Comparison of ENCODE assay signal across 9 cellular contexts in the genomic region with DNA sequence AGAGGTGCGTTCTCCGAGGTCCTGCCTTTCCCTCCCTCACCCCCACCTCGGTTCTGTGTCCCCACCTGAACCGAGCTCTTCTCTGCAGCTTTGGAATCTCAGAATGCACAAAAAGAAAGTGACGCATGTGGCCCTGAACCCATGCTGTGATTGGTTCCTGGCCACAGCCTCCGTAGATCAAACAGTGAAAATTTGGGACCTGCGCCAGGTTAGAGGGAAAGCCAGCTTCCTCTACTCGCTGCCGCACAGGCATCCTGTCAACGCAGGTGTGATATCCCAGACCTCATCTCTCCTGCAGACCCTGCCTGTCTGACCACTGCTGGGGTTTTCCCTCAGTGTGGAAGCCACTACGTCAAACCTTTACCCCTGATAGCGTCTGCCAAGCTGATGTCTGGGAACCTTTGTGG. TPM values are rescaled to one million over a fixed set of nuclear protein-coding genes. Genes with fewer than 3 reads are reported as not detected.
DNase-seq lines count a peak whose midpoint lies in the region; ATAC-seq and TF ChIP-seq lines count a peak whose summit lies in the region.
"Had no signal": no experiment of that assay in that cellular context is flagged by ENCODE, and none has a peak within 500 bp of the region (broad histone marks: within the 10 kb centered on the region; RNA-seq: fewer than 3 reads in every experiment).

No MANE protein-coding gene starts in this region.

- BruUV-seq in mammary epithelial cell (replicated peaks; lab: Mats Ljungman, UMichigan): no TSS peak

- intact Hi-C loops in mammary epithelial cell (cut with micrococcal nuclease): loop anchor here (1.0 to 5.0 kb wide), 3 partner anchors 20 to 121 kb away; partner anchors contain the start of genes DDB2 and PACSIN3

- H3K27me3 ChIP-seq in mammary epithelial cell (ENCODE audit: insufficient read depth, low read length): no peaks in the 10 kb centered on the region

- dilution Hi-C loops in mammary epithelial cell (cut with HindIII; ENCODE audit: low sequenced_read_pairs): loop anchor here (5.0 kb wide), 3 partner anchors 52 to 98 kb away; no protein-coding TSS in a partner anchor

- no peak overlapping the region for H3K4me3 ChIP-seq in mammary epithelial cell (replicated peaks in 1 of 3; ENCODE audit: insufficient read depth in 1 of 3, low read depth in 2 of 3, low read length in 3 of 3)

- peaks cover 19% of the 10 kb centered on the region for H3K4me1 ChIP-seq in mammary epithelial cell (ENCODE audit: insufficient read depth, low read length)

- peaks cover 3% of the 10 kb centered on the region for H3K79me2 ChIP-seq in mammary epithelial cell (ENCODE audit: insufficient read depth, low read length)

- peaks cover 62% of the 10 kb centered on the region for H3K36me3 Mint-ChIP-seq in T-helper 2 cell treated with Interferon-gamma antibody and Interleukin-4, amounts not matched to agents 5 μg/mL and 100 μg/mL, for 36 hours (ENCODE audit: low read depth)

- WGBS in mammary epithelial cell (ENCODE audit: low coverage, missing lambda C conversion rate): 24% methylated on average over 12 of the region's 12 CpGs

- in situ Hi-C loops in mammary epithelial cell (cut with MboI; ENCODE audit: low sequenced_read_pairs in 2 of 2): no loop called here

- no peaks in the 10 kb centered on the region for H3K9me3 ChIP-seq in mammary epithelial cell (replicated peaks; ENCODE audit: insufficient read depth, low read length)

- no peak overlapping the region for H3K4me3 Mint-ChIP-seq in T-helper 2 cell treated with Interferon-gamma antibody and Interleukin-4, amounts not matched to agents 5 μg/mL and 100 μg/mL, for 36 hours

- no peak overlapping the region for H3K9ac ChIP-seq in mammary epithelial cell (ENCODE audit: insufficient read depth, low read length)

- H3K4me2 ChIP-seq in mammary epithelial cell (ENCODE audit: insufficient read depth, low read depth, low read length): no peak overlapping the region

- H3K27ac ChIP-seq in mammary epithelial cell (ENCODE audit: insufficient read depth, low read depth, low read length): peak overlapping the region; percentile 2

- no peaks in the 10 kb centered on the region for H3K27me3 Mint-ChIP-seq in T-helper 2 cell treated with Interferon-gamma antibody and Interleukin-4, amounts not matched to agents 5 μg/mL and 100 μg/mL, for 36 hours (ENCODE audit: low read depth)

- CTCF ChIA-PET in mammary epithelial cell (lab: Charles Lee; ENCODE audit: low non-redundant PET): no interaction called here

- H3K4me1 Mint-ChIP-seq in T-helper 2 cell treated with Interferon-gamma antibody and Interleukin-4, amounts not matched to agents 5 μg/mL and 100 μg/mL, for 36 hours (ENCODE audit: low read depth): peaks cover 17% of the 10 kb centered on the region

- DNase-seq in DMS53 treated with DMSO at 0.1 percent for 48 hours (lab: John Stamatoyannopoulos, UW; ENCODE audit: unreplicated experiment) (peak; percentile 30), mammary epithelial cell (no peak), occipital lobe (lab: John Stamatoyannopoulos, UW) (peak; percentile 11)
- DNase-seq in T-helper 2 cell treated with Interferon-gamma antibody and Interleukin-4, amounts not matched to agents 5 μg/mL and 100 μg/mL, for 36 hours (ENCODE audit: low spot score): peak; percentile 29
- DNase-seq: NCI-H510A treated with DMSO at 0.1 percent for 48 hours had no signal

- H4K20me1 ChIP-seq in mammary epithelial cell (ENCODE audit: insufficient read depth, low read length): no peaks in the 10 kb centered on the region

- TF ChIP-seq CTCF in mammary epithelial cell (conservative IDR thresholded peaks at IDR 0.05 in 1 of 2, IDR thresholded peaks at IDR 0.05 in 1 of 2; ENCODE audit: extremely low read depth in 1 of 2, insufficient read depth in 1 of 2, low read depth in 1 of 2, low read length in 2 of 2): no peak

- ATAC-seq in HG03354 (IDR thresholded peaks at IDR 0.05; ENCODE audit: poor library complexity, severe bottlenecking, unreplicated experiment) (no peak), HG02981 (IDR thresholded peaks at IDR 0.05; ENCODE audit: unreplicated experiment) (no peak), HG02973 (IDR thresholded peaks at IDR 0.05; ENCODE audit: unreplicated experiment) (no peak), GM18858 (IDR thresholded peaks at IDR 0.05; ENCODE audit: unreplicated experiment) (no peak)

- no peaks in the 10 kb centered on the region for H3K9me3 Mint-ChIP-seq in T-helper 2 cell treated with Interferon-gamma antibody and Interleukin-4, amounts not matched to agents 5 μg/mL and 100 μg/mL, for 36 hours

- H3K36me3 ChIP-seq in mammary epithelial cell (ENCODE audit: insufficient read depth, low read length): peaks cover 31% of the 10 kb centered on the region

- no peak overlapping the region for H2AFZ ChIP-seq in mammary epithelial cell (ENCODE audit: low read depth, low read length)

- peak overlapping the region; percentile 73 for H3K27ac Mint-ChIP-seq in T-helper 2 cell treated with Interferon-gamma antibody and Interleukin-4, amounts not matched to agents 5 μg/mL and 100 μg/mL, for 36 hours

RNA-seq across cellular contexts. Expression of gene ACP2, which starts 13.9 kb away (rescaled TPM):
- total RNA-seq in mammary epithelial cell (10 to 100 TPM; 24.0 to 34.2 TPM), occipital lobe (28.1 TPM)
- polyA plus RNA-seq in mammary epithelial cell: 17.6 TPM
- polyA minus RNA-seq in mammary epithelial cell: 41.6 TPM

RNA-seq across cellular contexts. Expression of gene DDB2, which starts 19.9 kb away (rescaled TPM):
- total RNA-seq in mammary epithelial cell: 100 to 1,000 TPM in 1 of 2 donors, 10 to 100 TPM in 1; 43.0 to 101 TPM
- 94.6 TPM for polyA plus RNA-seq in mammary epithelial cell
- polyA minus RNA-seq in mammary epithelial cell: 71.6 TPM
- 5.5 TPM for total RNA-seq in occipital lobe

RNA-seq across cellular contexts. Expression of gene NR1H3, which starts 23.1 kb away (rescaled TPM):
- total RNA-seq in mammary epithelial cell: 1 to 10 TPM; 4.5 to 5.5 TPM
- polyA plus RNA-seq in mammary epithelial cell: 6.7 TPM
- 26.6 TPM for polyA minus RNA-seq in mammary epithelial cell
- total RNA-seq in occipital lobe: 8.1 TPM

RNA-seq across cellular contexts. Expression of gene MADD, which starts 35.3 kb away (rescaled TPM):
- 10 to 100 TPM; 23.0 to 23.4 TPM for total RNA-seq in mammary epithelial cell
- polyA plus RNA-seq in mammary epithelial cell: 8.2 TPM
- polyA minus RNA-seq in mammary epithelial cell: 50.1 TPM
- 58.0 TPM for total RNA-seq in occipital lobe

RNA-seq across cellular contexts. Expression of gene PACSIN3, which starts 48.4 kb away (rescaled TPM):
- total RNA-seq in mammary epithelial cell (10 to 100 TPM; 20.7 to 53.4 TPM), occipital lobe (3.9 TPM)
- 39.5 TPM for polyA plus RNA-seq in mammary epithelial cell
- 32.1 TPM for polyA minus RNA-seq in mammary epithelial cell
